Comparison of ENCODE assay signal across 1 cellular context in genomic region chr1:36835017-36835695, GRCh38.
TF ChIP-seq lines count a peak whose summit lies in the region.

No MANE protein-coding gene starts in this region.

TF ChIP-seq in GM23338, 12 proteins besides CTCF, POLR2A, EP300 and RAD21 (continued from another document):
- TF ChIP-seq, protein P1, sequence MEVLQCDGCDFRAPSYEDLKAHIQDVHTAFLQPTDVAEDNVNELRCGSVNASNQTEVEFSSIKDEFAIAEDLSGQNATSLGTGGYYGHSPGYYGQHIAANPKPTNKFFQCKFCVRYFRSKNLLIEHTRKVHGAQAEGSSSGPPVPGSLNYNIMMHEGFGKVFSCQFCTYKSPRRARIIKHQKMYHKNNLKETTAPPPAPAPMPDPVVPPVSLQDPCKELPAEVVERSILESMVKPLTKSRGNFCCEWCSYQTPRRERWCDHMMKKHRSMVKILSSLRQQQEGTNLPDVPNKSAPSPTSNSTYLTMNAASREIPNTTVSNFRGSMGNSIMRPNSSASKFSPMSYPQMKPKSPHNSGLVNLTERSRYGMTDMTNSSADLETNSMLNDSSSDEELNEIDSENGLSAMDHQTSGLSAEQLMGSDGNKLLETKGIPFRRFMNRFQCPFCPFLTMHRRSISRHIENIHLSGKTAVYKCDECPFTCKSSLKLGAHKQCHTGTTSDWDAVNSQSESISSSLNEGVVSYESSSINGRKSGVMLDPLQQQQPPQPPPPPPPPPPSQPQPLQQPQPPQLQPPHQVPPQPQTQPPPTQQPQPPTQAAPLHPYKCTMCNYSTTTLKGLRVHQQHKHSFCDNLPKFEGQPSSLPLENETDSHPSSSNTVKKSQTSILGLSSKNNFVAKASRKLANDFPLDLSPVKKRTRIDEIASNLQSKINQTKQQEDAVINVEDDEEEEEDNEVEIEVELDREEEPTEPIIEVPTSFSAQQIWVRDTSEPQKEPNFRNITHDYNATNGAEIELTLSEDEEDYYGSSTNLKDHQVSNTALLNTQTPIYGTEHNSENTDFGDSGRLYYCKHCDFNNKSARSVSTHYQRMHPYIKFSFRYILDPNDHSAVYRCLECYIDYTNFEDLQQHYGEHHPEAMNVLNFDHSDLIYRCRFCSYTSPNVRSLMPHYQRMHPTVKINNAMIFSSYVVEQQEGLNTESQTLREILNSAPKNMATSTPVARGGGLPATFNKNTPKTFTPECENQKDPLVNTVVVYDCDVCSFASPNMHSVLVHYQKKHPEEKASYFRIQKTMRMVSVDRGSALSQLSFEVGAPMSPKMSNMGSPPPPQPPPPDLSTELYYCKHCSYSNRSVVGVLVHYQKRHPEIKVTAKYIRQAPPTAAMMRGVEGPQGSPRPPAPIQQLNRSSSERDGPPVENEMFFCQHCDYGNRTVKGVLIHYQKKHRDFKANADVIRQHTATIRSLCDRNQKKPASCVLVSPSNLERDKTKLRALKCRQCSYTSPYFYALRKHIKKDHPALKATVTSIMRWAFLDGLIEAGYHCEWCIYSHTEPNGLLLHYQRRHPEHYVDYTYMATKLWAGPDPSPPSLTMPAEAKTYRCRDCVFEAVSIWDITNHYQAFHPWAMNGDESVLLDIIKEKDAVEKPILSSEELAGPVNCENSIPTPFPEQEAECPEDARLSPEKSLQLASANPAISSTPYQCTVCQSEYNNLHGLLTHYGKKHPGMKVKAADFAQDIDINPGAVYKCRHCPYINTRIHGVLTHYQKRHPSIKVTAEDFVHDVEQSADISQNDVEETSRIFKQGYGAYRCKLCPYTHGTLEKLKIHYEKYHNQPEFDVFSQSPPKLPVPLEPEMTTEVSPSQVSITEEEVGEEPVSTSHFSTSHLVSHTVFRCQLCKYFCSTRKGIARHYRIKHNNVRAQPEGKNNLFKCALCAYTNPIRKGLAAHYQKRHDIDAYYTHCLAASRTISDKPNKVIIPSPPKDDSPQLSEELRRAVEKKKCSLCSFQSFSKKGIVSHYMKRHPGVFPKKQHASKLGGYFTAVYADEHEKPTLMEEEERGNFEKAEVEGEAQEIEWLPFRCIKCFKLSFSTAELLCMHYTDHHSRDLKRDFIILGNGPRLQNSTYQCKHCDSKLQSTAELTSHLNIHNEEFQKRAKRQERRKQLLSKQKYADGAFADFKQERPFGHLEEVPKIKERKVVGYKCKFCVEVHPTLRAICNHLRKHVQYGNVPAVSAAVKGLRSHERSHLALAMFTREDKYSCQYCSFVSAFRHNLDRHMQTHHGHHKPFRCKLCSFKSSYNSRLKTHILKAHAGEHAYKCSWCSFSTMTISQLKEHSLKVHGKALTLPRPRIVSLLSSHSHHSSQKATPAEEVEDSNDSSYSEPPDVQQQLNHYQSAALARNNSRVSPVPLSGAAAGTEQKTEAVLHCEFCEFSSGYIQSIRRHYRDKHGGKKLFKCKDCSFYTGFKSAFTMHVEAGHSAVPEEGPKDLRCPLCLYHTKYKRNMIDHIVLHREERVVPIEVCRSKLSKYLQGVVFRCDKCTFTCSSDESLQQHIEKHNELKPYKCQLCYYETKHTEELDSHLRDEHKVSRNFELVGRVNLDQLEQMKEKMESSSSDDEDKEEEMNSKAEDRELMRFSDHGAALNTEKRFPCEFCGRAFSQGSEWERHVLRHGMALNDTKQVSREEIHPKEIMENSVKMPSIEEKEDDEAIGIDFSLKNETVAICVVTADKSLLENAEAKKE (CRISPR knock-in tag; IDR thresholded peaks at IDR 0.05), result no peak
- no peak for TF ChIP-seq POLR2AphosphoS5 (IDR thresholded peaks at IDR 0.05; ENCODE audit: low read depth)
- no peak for TF ChIP-seq EZH2 (IDR thresholded peaks at IDR 0.05; ENCODE audit: low read depth, unreplicated experiment)
